ENCODE assay signal across 7 cellular contexts in the genomic region with DNA sequence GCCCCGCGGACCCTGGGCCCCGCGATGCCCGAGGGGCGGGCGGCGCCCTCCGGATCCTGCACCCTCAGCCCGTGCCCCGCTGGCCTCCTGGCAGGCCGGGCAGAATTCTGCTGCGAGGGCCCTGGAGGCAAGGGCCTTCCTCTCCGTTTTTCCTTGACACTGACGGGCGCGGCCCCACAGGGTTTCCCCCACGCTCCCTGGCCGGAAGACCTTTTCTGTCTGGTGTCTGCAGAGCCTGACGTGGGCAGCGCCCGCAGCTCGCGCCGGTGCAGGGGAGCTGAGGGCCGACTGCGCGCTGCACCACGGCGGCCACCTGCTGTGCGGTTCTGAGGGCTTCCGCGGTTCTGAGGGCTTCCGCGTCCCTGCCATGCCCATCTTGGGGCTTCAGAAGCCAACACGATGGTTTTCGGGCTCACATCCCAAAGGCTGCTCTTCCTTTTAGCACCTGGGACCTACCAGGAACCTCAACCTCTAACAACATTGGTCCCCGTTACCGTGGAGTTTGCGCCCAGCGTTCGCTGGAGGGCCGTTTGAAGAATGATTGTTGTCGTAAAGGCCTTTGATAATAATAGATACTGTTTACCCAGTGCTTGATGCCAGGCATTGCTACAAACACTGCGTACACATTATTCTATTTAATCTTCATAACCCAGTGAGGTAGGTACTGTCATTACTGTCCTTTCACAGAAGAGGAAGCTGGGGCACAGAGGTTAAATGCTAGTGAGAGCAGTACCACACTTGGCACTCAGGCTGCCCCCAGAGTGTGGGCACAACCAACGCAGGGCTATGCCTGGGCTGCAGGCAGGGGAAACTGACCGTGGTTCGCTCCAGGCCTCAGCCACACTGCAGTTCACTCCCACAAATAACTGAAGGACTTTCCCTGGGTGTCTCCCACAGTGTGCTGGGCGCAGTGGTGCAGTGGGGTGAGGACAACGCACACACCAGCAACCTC. TPM values are rescaled to one million over a fixed set of nuclear protein-coding genes. Genes with fewer than 3 reads are reported as not detected.
DNase-seq lines count a peak whose midpoint lies in the region; ATAC-seq and TF ChIP-seq lines count a peak whose summit lies in the region.

No MANE protein-coding gene starts in this region.

- peak overlapping the region; percentile 39; the same call in 1 of the 2 replicates for H3K9ac ChIP-seq in HCT116 (ENCODE audit: low read length)

- ATAC-seq in GM18505 (IDR thresholded peaks at IDR 0.05; ENCODE audit: unreplicated experiment): peak; percentile 41
- peak; percentile 50 for ATAC-seq in HCT116
- peak; percentile 56 to 63 for ATAC-seq in activated T-cell treated with anti-CD3 and anti-CD28 coated beads, Interleukin-2, amount 50 U/mL, for 4 hours

- CTCF ChIA-PET in HCT116 (lab: Charles Lee): no interaction called here

- H3K4me3 ChIP-seq in HCT116 (replicated peaks in 1 of 2; ENCODE audit: low read depth in 1 of 2, low read length in 2 of 2): peak overlapping the region; percentile 26 to 48
- peak overlapping the region; percentile 59 to 71 for H3K4me3 ChIP-seq in foreskin fibroblast (ENCODE audit: low read depth in 1 of 2, low read length in 2 of 2)

- H3K9me2 ChIP-seq in HCT116 (ENCODE audit: insufficient read depth): no peaks in the 10 kb centered on the region

- H3K4me1 Mint-ChIP-seq in activated T-cell treated with anti-CD3 and anti-CD28 coated beads, Interleukin-2, amount 50 U/mL, for 4 hours (ENCODE audit: low read depth): peaks cover 30% of the 10 kb centered on the region
- peaks cover 6% of the 10 kb centered on the region for H3K4me1 Mint-ChIP-seq in progenitor cell of endocrine pancreas (ENCODE audit: low read depth)

- H3K27me3 Mint-ChIP-seq in activated T-cell treated with anti-CD3 and anti-CD28 coated beads, Interleukin-2, amount 50 U/mL, for 4 hours (ENCODE audit: low read depth): no peaks in the 10 kb centered on the region
- H3K27me3 Mint-ChIP-seq in progenitor cell of endocrine pancreas: peaks cover 77% of the 10 kb centered on the region

- BruUV-seq in HCT116 (replicated peaks; lab: Mats Ljungman, UMichigan): no TSS peak

- no peak overlapping the region for H3K27ac Mint-ChIP-seq in progenitor cell of endocrine pancreas

- no peaks in the 10 kb centered on the region for H3K27me3 ChIP-seq in HCT116 (ENCODE audit: insufficient read depth, low read length)

- H3K9me3 Mint-ChIP-seq in activated T-cell treated with anti-CD3 and anti-CD28 coated beads, Interleukin-2, amount 50 U/mL, for 4 hours: no peaks in the 10 kb centered on the region
- H3K9me3 Mint-ChIP-seq in progenitor cell of endocrine pancreas (ENCODE audit: low read depth): no peaks in the 10 kb centered on the region

- RAD21 ChIA-PET in HCT116 (lab: Charles Lee; ENCODE audit: low non-redundant PET in 1 of 2, low total read pairs in 2 of 2, uncharacterized antibody in 2 of 2, unreplicated experiment in 2 of 2): no interaction called here

- no peaks in the 10 kb centered on the region for H3K79me2 ChIP-seq in HCT116 (ENCODE audit: insufficient read depth, low read length)

- no peak for TF ChIP-seq RAD21 in HCT116 (IDR thresholded peaks at IDR 0.05; ENCODE audit: low read depth)

- no peaks in the 10 kb centered on the region for H3K36me3 Mint-ChIP-seq in activated T-cell treated with anti-CD3 and anti-CD28 coated beads, Interleukin-2, amount 50 U/mL, for 4 hours (ENCODE audit: insufficient read depth)
- H3K36me3 Mint-ChIP-seq in progenitor cell of endocrine pancreas (ENCODE audit: insufficient read depth): no peaks in the 10 kb centered on the region

- no peak overlapping the region for H2AFZ ChIP-seq in HCT116 (ENCODE audit: low read depth, low read length, poor library complexity, severe bottlenecking)

- H3K36me3 ChIP-seq in HCT116 (ENCODE audit: control insufficient read depth in 1 of 2, insufficient read depth in 2 of 2, low read length in 2 of 2): no peaks in the 10 kb centered on the region

- no peak for TF ChIP-seq POLR2A in GM18505 (IDR thresholded peaks at IDR 0.05; ENCODE audit: borderline replicate concordance, extremely low read depth, insufficient read depth, insufficient read length)
- no peak for TF ChIP-seq POLR2A in HCT116 (IDR thresholded peaks at IDR 0.05; ENCODE audit: borderline replicate concordance, extremely low read depth, insufficient read depth, insufficient read length)

- no peaks in the 10 kb centered on the region for H3K9me3 ChIP-seq in HCT116 (ENCODE audit: control insufficient read depth in 1 of 2, insufficient read depth in 1 of 2, low read depth in 1 of 2, low read length in 2 of 2)

- no peak for TF ChIP-seq CTCF in HCT116 (IDR thresholded peaks at IDR 0.05 in 2 of 3, conservative IDR thresholded peaks at IDR 0.05 in 1 of 3; ENCODE audit: borderline replicate concordance in 1 of 3, insufficient read depth in 1 of 3, low read depth in 2 of 3, low read length in 2 of 3)
- TF ChIP-seq CTCF in foreskin fibroblast (IDR thresholded peaks at IDR 0.05; ENCODE audit: low read depth, low read length): no peak
- no peak for TF ChIP-seq CTCF in progenitor cell of endocrine pancreas (IDR thresholded peaks at IDR 0.05; ENCODE audit: unreplicated experiment)

- H3K27ac ChIP-seq in HCT116 (ENCODE audit: low read depth, low read length): no peak overlapping the region; the same call in 1 of the 2 replicates

- H3K4me2 ChIP-seq in HCT116 (ENCODE audit: low read length): peak overlapping the region; percentile 76

- DNase-seq in HCT116 (ENCODE audit: low read depth, low spot score) (no peak), NAMALWA (ENCODE audit: low spot score) (peak; percentile 59), foreskin fibroblast (peak in 1 of 2 donors; percentile 59), progenitor cell of endocrine pancreas (ENCODE audit: low spot score, unreplicated experiment) (no peak), NCI-H446 (lab: John Stamatoyannopoulos, UW) (no peak)
- DNase-seq in activated T-cell treated with anti-CD3 and anti-CD28 coated beads, Interleukin-2, amount 50 U/mL, for 4 hours: peak; percentile 47

- peak overlapping the region; percentile 88 for H3K4me3 Mint-ChIP-seq in activated T-cell treated with anti-CD3 and anti-CD28 coated beads, Interleukin-2, amount 50 U/mL, for 4 hours
- H3K4me3 Mint-ChIP-seq in progenitor cell of endocrine pancreas (ENCODE audit: low read depth): peak overlapping the region; percentile 79

- intact Hi-C loops in HCT116 (cut with micrococcal nuclease): loop anchor here (5.0 kb wide), 1 partner anchor 306 kb away; no protein-coding TSS in a partner anchor

- H4K20me1 ChIP-seq in HCT116 (ENCODE audit: insufficient read depth): no peaks in the 10 kb centered on the region

- POLR2A ChIA-PET in HCT116 (lab: Charles Lee): no interaction called here

- peaks cover 6 to 17% of the 10 kb centered on the region in 2 experiments for H3K4me1 ChIP-seq in HCT116 (ENCODE audit: control insufficient read depth in 1 of 2, insufficient read depth in 2 of 2, low read length in 2 of 2)

TF ChIP-seq in HCT116, 20 proteins besides CTCF, POLR2A, EP300 and RAD21:
- TF ChIP-seq TCF7L2 (IDR thresholded peaks at IDR 0.05; ENCODE audit: borderline replicate concordance, extremely low read depth, insufficient read depth, insufficient read length) (no peak), ZNF274 (IDR thresholded peaks at IDR 0.05; ENCODE audit: low read depth, low read length) (no peak), SIN3A (IDR thresholded peaks at IDR 0.05; ENCODE audit: low read depth) (no peak), EZH2 (IDR thresholded peaks at IDR 0.05) (no peak), CEBPB (IDR thresholded peaks at IDR 0.05; ENCODE audit: low read depth) (no peak), JUND (IDR thresholded peaks at IDR 0.05) (no peak), ELF1 (IDR thresholded peaks at IDR 0.05; ENCODE audit: borderline replicate concordance, low read depth) (no peak), EZH2phosphoT487 (IDR thresholded peaks at IDR 0.05; ENCODE audit: borderline replicate concordance) (no peak), SRF (IDR thresholded peaks at IDR 0.05; ENCODE audit: low read depth) (no peak), ZFX (IDR thresholded peaks at IDR 0.05) (no peak), CBX3 (IDR thresholded peaks at IDR 0.05; ENCODE audit: low read depth) (no peak), FOSL1 (IDR thresholded peaks at IDR 0.05; ENCODE audit: low read depth) (no peak), YY1 (IDR thresholded peaks at IDR 0.05; ENCODE audit: extremely low read depth, insufficient replicate concordance, low read depth, low read length) (no peak)
- TF ChIP-seq, protein P1, sequence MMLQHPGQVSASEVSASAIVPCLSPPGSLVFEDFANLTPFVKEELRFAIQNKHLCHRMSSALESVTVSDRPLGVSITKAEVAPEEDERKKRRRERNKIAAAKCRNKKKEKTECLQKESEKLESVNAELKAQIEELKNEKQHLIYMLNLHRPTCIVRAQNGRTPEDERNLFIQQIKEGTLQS (IDR thresholded peaks at IDR 0.05): no peak
- TF ChIP-seq, protein P2, sequence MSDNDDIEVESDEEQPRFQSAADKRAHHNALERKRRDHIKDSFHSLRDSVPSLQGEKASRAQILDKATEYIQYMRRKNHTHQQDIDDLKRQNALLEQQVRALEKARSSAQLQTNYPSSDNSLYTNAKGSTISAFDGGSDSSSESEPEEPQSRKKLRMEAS (IDR thresholded peaks at IDR 0.05): no peak
- TF ChIP-seq, protein P3, sequence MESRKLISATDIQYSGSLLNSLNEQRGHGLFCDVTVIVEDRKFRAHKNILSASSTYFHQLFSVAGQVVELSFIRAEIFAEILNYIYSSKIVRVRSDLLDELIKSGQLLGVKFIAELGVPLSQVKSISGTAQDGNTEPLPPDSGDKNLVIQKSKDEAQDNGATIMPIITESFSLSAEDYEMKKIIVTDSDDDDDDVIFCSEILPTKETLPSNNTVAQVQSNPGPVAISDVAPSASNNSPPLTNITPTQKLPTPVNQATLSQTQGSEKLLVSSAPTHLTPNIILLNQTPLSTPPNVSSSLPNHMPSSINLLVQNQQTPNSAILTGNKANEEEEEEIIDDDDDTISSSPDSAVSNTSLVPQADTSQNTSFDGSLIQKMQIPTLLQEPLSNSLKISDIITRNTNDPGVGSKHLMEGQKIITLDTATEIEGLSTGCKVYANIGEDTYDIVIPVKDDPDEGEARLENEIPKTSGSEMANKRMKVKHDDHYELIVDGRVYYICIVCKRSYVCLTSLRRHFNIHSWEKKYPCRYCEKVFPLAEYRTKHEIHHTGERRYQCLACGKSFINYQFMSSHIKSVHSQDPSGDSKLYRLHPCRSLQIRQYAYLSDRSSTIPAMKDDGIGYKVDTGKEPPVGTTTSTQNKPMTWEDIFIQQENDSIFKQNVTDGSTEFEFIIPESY (IDR thresholded peaks at IDR 0.05; ENCODE audit: extremely low read depth, insufficient replicate concordance, low read length): no peak

RNA-seq across cellular contexts. Expression of a gene that starts 0.8 kb away (rescaled TPM):
- total RNA-seq in HCT116 (2021; ENCODE audit: unreplicated experiment) (12.5 TPM), progenitor cell of endocrine pancreas (6.3 and 6.4 TPM in 2 replicates)
- polyA plus RNA-seq in HCT116 (2012): 6.2 and 7.0 TPM in 2 replicates
- 10 to 100 TPM; 24.2 to 28.3 (median 28.1) TPM for total RNA-seq in activated T-cell treated with anti-CD3 and anti-CD28 coated beads, Interleukin-2, amount 50 U/mL, for 4 hours

Comparison
In these comparisons a context has a peak if more than half of its experiments do, and no peak if none do; other contexts are left out.
1. DNase-seq: peak in NAMALWA (single experiment) and activated T-cell treated with anti-CD3 and anti-CD28 coated beads, Interleukin-2, amount 50 U/mL, for 4 hours (single experiment); none in HCT116 (single experiment), progenitor cell of endocrine pancreas (single experiment) and NCI-H446 (0 of 2).
2. Peak in every context shown above with its lines, with median percentiles within 50 percentile points of each other: ATAC-seq.